In genomic region chr5:104598285-104598684, GRCh38 we compare ENCODE assay signal across 13 cellular contexts.
A peak's percentile ranks its signal among the peaks of the same experiment; 100 is the strongest.
DNase-seq lines count a peak whose midpoint lies in the region; ATAC-seq and TF ChIP-seq lines count a peak whose summit lies in the region.
"Had no signal": no experiment of that assay in that cellular context is flagged by ENCODE, and none has a peak within 500 bp of the region (broad histone marks: within the 10 kb centered on the region; RNA-seq: fewer than 3 reads in every experiment).

No MANE protein-coding gene starts in this region.

- peaks cover 5% of the 10 kb centered on the region for H3K9me3 ChIP-seq in mucosa of descending colon

- ATAC-seq in mucosa of descending colon (peak; percentile 23), GM19397 (IDR thresholded peaks at IDR 0.05; ENCODE audit: unreplicated experiment) (no peak), GM18909 (IDR thresholded peaks at IDR 0.05; ENCODE audit: poor library complexity, unreplicated experiment) (no peak)
- ATAC-seq: GM23338 had no signal

- no peak for TF ChIP-seq CTCF in mucosa of descending colon (IDR thresholded peaks at IDR 0.05)

- H3K36me3 ChIP-seq in mucosa of descending colon (ENCODE audit: low read depth), result no peaks in the 10 kb centered on the region

- H3K4me3 ChIP-seq in mucosa of descending colon, result no peak overlapping the region
- H3K4me3 ChIP-seq: GM23338 had no signal

- peak; percentile 14 for DNase-seq in CMK (ENCODE audit: low read depth)
- peak; percentile 25 for DNase-seq in NCI-H226
- peak; percentile 2 to 51 for DNase-seq in erythroblast (lab: John Stamatoyannopoulos, UW)
- peak in 1 of 3 donors; percentile 7 for DNase-seq in mucosa of descending colon
- no peak for DNase-seq in NCI-H524 treated with DMSO at 0.1 percent for 48 hours (lab: John Stamatoyannopoulos, UW)
- no peak for DNase-seq in T1000 (lab: John Stamatoyannopoulos, UW)
- DNase-seq: CD4-positive, alpha-beta memory T cell; COR-L47; DND-41; H7 had no signal

- intact Hi-C loops in mucosa of descending colon (cut with DNase I, micrococcal nuclease), result no loop called here

- no peak for TF ChIP-seq POLR2A in erythroblast (IDR thresholded peaks at IDR 0.05; ENCODE audit: low read length)

- H3K4me1 ChIP-seq in mucosa of descending colon (ENCODE audit: low read depth), result no peaks in the 10 kb centered on the region

Comparison
In these comparisons a context has a peak if more than half of its experiments do, and no peak if none do; other contexts are left out.
1. DNase-seq: peak in CMK (single experiment), NCI-H226 (single experiment) and erythroblast (2 of 2); none in NCI-H524 treated with DMSO at 0.1 percent for 48 hours (single experiment) and T1000 (single experiment).